Comparison of ENCODE assay signal across 20 cellular contexts in genomic region chr15:85334241-85334640, GRCh38. TPM values are rescaled to one million over a fixed set of nuclear protein-coding genes. Genes with fewer than 3 reads are reported as not detected.
DNase-seq lines count a peak whose midpoint lies in the region; ATAC-seq and TF ChIP-seq lines count a peak whose summit lies in the region.
"Had no signal": no experiment of that assay in that cellular context is flagged by ENCODE, and none has a peak within 500 bp of the region (broad histone marks: within the 10 kb centered on the region; RNA-seq: fewer than 3 reads in every experiment).

No MANE protein-coding gene starts in this region.

- H3K36me3 Mint-ChIP-seq in endothelial cell (ENCODE audit: low read depth, unreplicated experiment) = peaks cover 3% of the 10 kb centered on the region
- H3K36me3 Mint-ChIP-seq in osteocyte (ENCODE audit: unreplicated experiment) = no peaks in the 10 kb centered on the region
- H3K36me3 Mint-ChIP-seq in CD4-positive, alpha-beta T cell (ENCODE audit: low read depth) = no peaks in the 10 kb centered on the region
- H3K36me3 Mint-ChIP-seq: CD4-positive, CD25-positive, alpha-beta regulatory T cell had no signal

- peaks cover 7% of the 10 kb centered on the region for H3K27me3 Mint-ChIP-seq in endothelial cell (ENCODE audit: unreplicated experiment)
- H3K27me3 Mint-ChIP-seq in osteocyte (ENCODE audit: unreplicated experiment) = no peaks in the 10 kb centered on the region
- H3K27me3 Mint-ChIP-seq in CD4-positive, alpha-beta T cell = no peaks in the 10 kb centered on the region
- H3K27me3 Mint-ChIP-seq: CD4-positive, CD25-positive, alpha-beta regulatory T cell had no signal

- H3K36me3 ChIP-seq in right atrium auricular region = no peaks in the 10 kb centered on the region

- H3K27ac ChIP-seq in right atrium auricular region = peak overlapping the region; percentile 85 to 93
- no peak overlapping the region for H3K27ac ChIP-seq in CD4-positive, alpha-beta T cell (ENCODE audit: low read depth, low read length)

- intact Hi-C loops in Right ventricle myocardium inferior (cut with DNase I) = loop anchor here (5.0 kb wide), 1 partner anchor 168 kb away; no protein-coding TSS in a partner anchor
- intact Hi-C loops in CD4-positive, alpha-beta T cell (cut with DNase I, micrococcal nuclease) = loop anchor here in 1 of 2 experiments (5.0 to 10.0 kb wide), 3 partner anchors 48 to 333 kb away; partner anchors contain the start of gene AKAP13

- H3K9me3 Mint-ChIP-seq in endothelial cell (ENCODE audit: unreplicated experiment) = no peaks in the 10 kb centered on the region
- peaks cover 4% of the 10 kb centered on the region for H3K9me3 Mint-ChIP-seq in osteocyte (ENCODE audit: unreplicated experiment)
- no peaks in the 10 kb centered on the region for H3K9me3 Mint-ChIP-seq in CD4-positive, alpha-beta T cell
- H3K9me3 Mint-ChIP-seq: CD4-positive, CD25-positive, alpha-beta regulatory T cell; H9 had no signal

- CTCF ChIA-PET in CD4-positive, alpha-beta T cell (lab: Charles Lee) = no interaction called here

- H3K27ac Mint-ChIP-seq in endothelial cell (ENCODE audit: unreplicated experiment) (no peak overlapping the region), osteocyte (ENCODE audit: unreplicated experiment) (peak overlapping the region; percentile 98)
- H3K27ac Mint-ChIP-seq in CD4-positive, alpha-beta T cell = no peak overlapping the region
- H3K27ac Mint-ChIP-seq: H9 had no signal

- no peaks in the 10 kb centered on the region for H3K9me3 ChIP-seq in right atrium auricular region
- no peaks in the 10 kb centered on the region for H3K9me3 ChIP-seq in CD4-positive, alpha-beta T cell (ENCODE audit: control insufficient read depth, low read length)

- H3K4me1 Mint-ChIP-seq in endothelial cell (ENCODE audit: unreplicated experiment) (peaks cover 59% of the 10 kb centered on the region), osteocyte (ENCODE audit: unreplicated experiment) (peaks cover 72% of the 10 kb centered on the region)
- H3K4me1 Mint-ChIP-seq in CD4-positive, alpha-beta T cell (ENCODE audit: low read depth) = peaks cover 34% of the 10 kb centered on the region

- no peak overlapping the region for H3K4me3 ChIP-seq in right atrium auricular region
- H3K4me3 ChIP-seq: GM12878, K562 had no signal

- no peak for ATAC-seq in Right ventricle myocardium inferior
- ATAC-seq in CD4-positive, alpha-beta T cell (ENCODE audit: poor library complexity) = no peak
- ATAC-seq: GM12878, K562 had no signal

- TF ChIP-seq CTCF in right atrium auricular region (IDR thresholded peaks at IDR 0.05) (no peak), endothelial cell (IDR thresholded peaks at IDR 0.05; ENCODE audit: unreplicated experiment) (no peak), osteocyte (IDR thresholded peaks at IDR 0.05) (no peak)
- no peak for TF ChIP-seq CTCF in CD4-positive, alpha-beta T cell (IDR thresholded peaks at IDR 0.05)

- no peaks in the 10 kb centered on the region for H3K27me3 ChIP-seq in right atrium auricular region
- no peaks in the 10 kb centered on the region for H3K27me3 ChIP-seq in CD4-positive, alpha-beta T cell (ENCODE audit: control insufficient read depth, insufficient read depth, low read length)

- H3K4me3 Mint-ChIP-seq in endothelial cell (ENCODE audit: unreplicated experiment) (peak overlapping the region; percentile 66), osteocyte (ENCODE audit: unreplicated experiment) (no peak overlapping the region)
- H3K4me3 Mint-ChIP-seq in CD4-positive, alpha-beta T cell = no peak overlapping the region
- H3K4me3 Mint-ChIP-seq: H9 had no signal

- POLR2A ChIA-PET in CD4-positive, alpha-beta T cell (lab: Charles Lee) = no interaction called here

- DNase-seq in right atrium auricular region (ENCODE audit: low spot score) (no peak), Right ventricle myocardium inferior (ENCODE audit: missing footprints) (no peak), endothelial cell (ENCODE audit: low spot score) (no peak), osteocyte (ENCODE audit: extremely low spot score, unreplicated experiment) (no peak), NCI-H748 (lab: John Stamatoyannopoulos, UW; ENCODE audit: unreplicated experiment) (no peak), T1000 (lab: John Stamatoyannopoulos, UW) (no peak), UCSD-AML1 (lab: John Stamatoyannopoulos, UW; ENCODE audit: unreplicated experiment) (no peak)
- no peak for DNase-seq in CD4-positive, alpha-beta T cell
- DNase-seq: CD4-positive, CD25-positive, alpha-beta regulatory T cell; COR-L47; DND-41; H9; NCI-H1092; NCI-H1436; NCI-H1930; NCI-H2227 treated with DMSO at 0.1 percent for 48 hours; NCI-H510A; NCI-H748 treated with DMSO at 0.1 percent for 48 hours had no signal

- H3K4me1 ChIP-seq in right atrium auricular region = peaks cover 0 to 55% of the 10 kb centered on the region in 2 donors

RNA-seq across cellular contexts. Expression of gene AKAP13, which starts 46.2 kb away (rescaled TPM):
- total RNA-seq in right atrium auricular region = 100 to 1,000 TPM; 293 to 339 TPM
- total RNA-seq in Right ventricle myocardium inferior = 292 TPM
- total RNA-seq in endothelial cell (ENCODE audit: unreplicated experiment) = 249 TPM
- total RNA-seq in osteocyte = 146 and 161 TPM in 2 replicates
- total RNA-seq in CD4-positive, alpha-beta T cell = 100 to 1,000 TPM; 282 to 304 TPM
